In genomic region chrX:55794420-55794819, GRCh38 we compare ENCODE assay signal across 14 cellular contexts.
DNase-seq lines count a peak whose midpoint lies in the region; ATAC-seq, FAIRE-seq and TF ChIP-seq lines count a peak whose summit lies in the region.
"Had no signal": no experiment of that assay in that cellular context is flagged by ENCODE, and none has a peak within 500 bp of the region (broad histone marks: within the 10 kb centered on the region; RNA-seq: fewer than 3 reads in every experiment).

No MANE protein-coding gene starts in this region.

- no peaks in the 10 kb centered on the region for H3K36me3 Mint-ChIP-seq in nephron progenitor cell (ENCODE audit: low read depth)

- H3K27me3 Mint-ChIP-seq in nephron progenitor cell (ENCODE audit: low read depth, poor library complexity): no peaks in the 10 kb centered on the region

- no peak overlapping the region for H3K27ac ChIP-seq in HepG2 (ENCODE audit: extremely low read length, insufficient read depth, low read length)
- no peak overlapping the region for H3K27ac ChIP-seq in heart left ventricle
- H3K27ac ChIP-seq: Peyer's patch had no signal

- TF ChIP-seq POLR2A in GM12891 (IDR thresholded peaks at IDR 0.05; ENCODE audit: low read depth, low read length) (no peak), HepG2 (IDR thresholded peaks at IDR 0.05; ENCODE audit: insufficient read depth in 1 of 2, low read depth in 2 of 2, low read length in 2 of 2) (no peak), heart left ventricle (IDR thresholded peaks at IDR 0.05) (no peak)

- H3K9me3 ChIP-seq in HepG2 (ENCODE audit: low read length) (no peaks in the 10 kb centered on the region), heart left ventricle (no peaks in the 10 kb centered on the region)
- H3K9me3 ChIP-seq: Peyer's patch had no signal

- no peaks in the 10 kb centered on the region for H4K20me1 ChIP-seq in HepG2 (ENCODE audit: insufficient read depth, low read length)

- H2AFZ ChIP-seq in HepG2 (ENCODE audit: low read length): no peak overlapping the region

- ATAC-seq in GM19025 (IDR thresholded peaks at IDR 0.05; ENCODE audit: low read depth, unreplicated experiment): peak; percentile 91
- ATAC-seq in HG02588 (IDR thresholded peaks at IDR 0.05; ENCODE audit: unreplicated experiment): peak; percentile 84
- ATAC-seq in HG03442 (IDR thresholded peaks at IDR 0.05; ENCODE audit: unreplicated experiment): peak; percentile 99
- ATAC-seq in HepG2: no peak
- ATAC-seq in heart left ventricle: no peak

- BruUV-seq in HepG2 (replicated peaks; lab: Mats Ljungman, UMichigan): no TSS peak

- TF ChIP-seq RAD21 in HepG2 (CRISPR knock-in tag; IDR thresholded peaks at IDR 0.05): no peak

- H3K27ac Mint-ChIP-seq in nephron progenitor cell: no peak overlapping the region
- H3K27ac Mint-ChIP-seq: nephron had no signal

- H3K36me3 ChIP-seq in HepG2 (replicated peaks in 1 of 2; ENCODE audit: control insufficient read depth in 1 of 2, insufficient read depth in 2 of 2, low read length in 2 of 2) (no peaks in the 10 kb centered on the region), heart left ventricle (no peaks in the 10 kb centered on the region)
- H3K36me3 ChIP-seq: Peyer's patch had no signal

- no peak overlapping the region for H3K9ac ChIP-seq in HepG2 (ENCODE audit: insufficient read depth, low read depth, low read length)

- FAIRE-seq in GM12891 (lab: Jason Lieb, UNC) (peak; percentile 87), HepG2 (lab: Jason Lieb, UNC) (no peak)
- FAIRE-seq: TTC549 had no signal

- DNase-seq in GM12891 (ENCODE audit: insufficient read length, low spot score) (no peak), NCI-H1930 (lab: John Stamatoyannopoulos, UW) (no peak), nephron progenitor cell (no peak), HepG2 (ENCODE audit: low spot score) (no peak), heart left ventricle (no peak)
- DNase-seq: H7, KBM-7, NCI-H2171, Peyer's patch had no signal

- no peaks in the 10 kb centered on the region for H3K4me1 Mint-ChIP-seq in nephron progenitor cell
- H3K4me1 Mint-ChIP-seq: nephron had no signal

- H3K4me3 ChIP-seq in HepG2 (replicated peaks in 1 of 3; ENCODE audit: insufficient read depth in 1 of 3, low read depth in 2 of 3, low read length in 3 of 3) (no peak overlapping the region), heart left ventricle (no peak overlapping the region)
- H3K4me3 ChIP-seq: Peyer's patch had no signal

- TF ChIP-seq CTCF in nephron progenitor cell (IDR thresholded peaks at IDR 0.05): no peak
- TF ChIP-seq CTCF in HepG2 (CRISPR knock-in tag; IDR thresholded peaks at IDR 0.05): no peak
- no peak for TF ChIP-seq CTCF in heart left ventricle (IDR thresholded peaks at IDR 0.05)

- no peak overlapping the region for H3K4me3 Mint-ChIP-seq in nephron progenitor cell
- H3K4me3 Mint-ChIP-seq: nephron had no signal

- peaks cover 60% of the 10 kb centered on the region for H3K9me3 Mint-ChIP-seq in nephron progenitor cell

- WGBS in HepG2 (ENCODE audit: low lambda C conversion rate): 89% methylated on average over 1 of the region's 1 CpG
- WGBS in heart left ventricle, 4 donors: 80 to 97% (median 94%) methylated on average over 1 of the region's 1 CpG

- POLR2A ChIA-PET in HepG2 (lab: Yijun Ruan, JAX): no interaction called here

- intact Hi-C loops in HepG2 (cut with micrococcal nuclease; ENCODE audit: unreplicated experiment) (no loop called here), heart left ventricle (cut with DNase I) (no loop called here)

- in situ Hi-C loops in HepG2 (cut with HindIII; ENCODE audit: extremely low pct_ligation_motif_present, low pct_unique_long_range_greater_than_20kb): no loop called here

- no peak overlapping the region for H3K4me2 ChIP-seq in HepG2 (ENCODE audit: low read depth, low read length)

- H3K4me1 ChIP-seq in HepG2 (ENCODE audit: insufficient read depth, low read length) (no peaks in the 10 kb centered on the region), heart left ventricle (no peaks in the 10 kb centered on the region)
- H3K4me1 ChIP-seq: Peyer's patch had no signal

- CTCF ChIA-PET in HepG2 (lab: Yijun Ruan, JAX; ENCODE audit: low intra/inter-chr PET ratio, low total read pairs): no interaction called here

- TF ChIP-seq EP300 in HepG2 (IDR thresholded peaks at IDR 0.05; ENCODE audit: low read depth in 2 of 2, low read length in 2 of 2): no peak
- no peak for TF ChIP-seq EP300 in HepG2 (CRISPR knock-in tag; IDR thresholded peaks at IDR 0.05; ENCODE audit: borderline replicate concordance)

- H3K27me3 ChIP-seq in HepG2 (ENCODE audit: control insufficient read depth in 1 of 2, insufficient read depth in 2 of 2, low read length in 2 of 2): no peaks in the 10 kb centered on the region
- peaks cover 0 to 4% (median 0%) of the 10 kb centered on the region in 9 donors for H3K27me3 ChIP-seq in heart left ventricle
- H3K27me3 ChIP-seq: Peyer's patch had no signal

- H3K79me2 ChIP-seq in HepG2 (ENCODE audit: insufficient read depth, low read length): no peaks in the 10 kb centered on the region

TF ChIP-seq in GM12891, 5 proteins besides CTCF, POLR2A, EP300 and RAD21:
- TF ChIP-seq POU2F2 (IDR thresholded peaks at IDR 0.05; ENCODE audit: low read depth, low read length): no peak
- no peak for TF ChIP-seq SPI1 (IDR thresholded peaks at IDR 0.05; ENCODE audit: low read depth, low read length)
- TF ChIP-seq POLR2AphosphoS5 (IDR thresholded peaks at IDR 0.05; ENCODE audit: low read depth, low read length): no peak
- TF ChIP-seq PAX5 (IDR thresholded peaks at IDR 0.05; ENCODE audit: insufficient read depth, low read length, severe bottlenecking): no peak
- no peak for TF ChIP-seq TAF1 (IDR thresholded peaks at IDR 0.05; ENCODE audit: low read depth, low read length)

TF ChIP-seq in HepG2, 621 proteins besides CTCF, POLR2A, EP300 and RAD21 (continues in another document):
- TF ChIP-seq BRD4 (CRISPR knock-in tag; IDR thresholded peaks at IDR 0.05): no peak
- TF ChIP-seq TOPORS (CRISPR knock-in tag; IDR thresholded peaks at IDR 0.05): no peak
- TF ChIP-seq ZC3H13 (CRISPR knock-in tag; IDR thresholded peaks at IDR 0.05): no peak
- TF ChIP-seq SOX6 (IDR thresholded peaks at IDR 0.05): no peak
- no peak for TF ChIP-seq SOX6 (CRISPR knock-in tag; IDR thresholded peaks at IDR 0.05)
- TF ChIP-seq HMGXB4 (CRISPR knock-in tag; IDR thresholded peaks at IDR 0.05; ENCODE audit: borderline replicate concordance in 1 of 2, low read depth in 1 of 2): no peak
- TF ChIP-seq ZNF704 (CRISPR knock-in tag; IDR thresholded peaks at IDR 0.05; ENCODE audit: borderline replicate concordance): no peak
- no peak for TF ChIP-seq TEAD2 (CRISPR knock-in tag; IDR thresholded peaks at IDR 0.05)
- TF ChIP-seq MXD1 (CRISPR knock-in tag; IDR thresholded peaks at IDR 0.05): no peak
- no peak for TF ChIP-seq EEA1 (CRISPR knock-in tag; IDR thresholded peaks at IDR 0.05; ENCODE audit: borderline replicate concordance)
- TF ChIP-seq U2AF1 (optimal IDR thresholded peaks at IDR 0.05; ENCODE audit: low read depth, low read length): no peak
- TF ChIP-seq DMTF1 (CRISPR knock-in tag; IDR thresholded peaks at IDR 0.05): no peak
- TF ChIP-seq ATF1 (CRISPR knock-in tag; IDR thresholded peaks at IDR 0.05): no peak

Comparison
In these comparisons a context has a peak if more than half of its experiments do, and no peak if none do; other contexts are left out.
1. ATAC-seq: peak in GM19025 (single experiment), HG02588 (single experiment) and HG03442 (single experiment); none in HepG2 (single experiment) and heart left ventricle (0 of 4).